In the genomic region with DNA sequence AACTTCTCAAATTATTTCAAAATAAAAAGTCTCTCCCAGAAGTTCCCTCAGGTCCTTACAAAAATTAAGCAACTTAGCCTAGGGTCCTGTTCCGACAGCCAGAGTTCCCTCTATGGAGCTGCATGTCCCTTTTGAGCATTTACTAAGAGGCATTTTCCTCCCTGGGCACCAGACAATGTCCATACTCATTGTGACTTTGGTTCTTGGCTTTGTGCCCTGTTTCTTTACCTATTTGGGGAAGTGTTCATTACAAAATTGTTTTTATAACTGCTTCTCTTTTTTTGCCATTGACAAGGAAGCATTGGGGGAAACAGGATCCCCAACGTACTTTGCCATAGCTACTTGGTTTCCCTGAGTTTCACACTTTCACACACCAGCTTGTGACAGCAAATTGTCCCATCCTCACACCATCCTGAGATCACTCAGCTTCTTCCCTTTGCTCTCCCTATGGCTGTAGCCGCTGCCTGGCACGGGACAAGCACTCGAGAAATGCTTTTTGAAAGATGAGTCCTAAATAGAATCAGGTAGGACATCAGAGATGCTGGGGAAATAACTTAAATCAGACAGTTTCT, we compare ENCODE assay signal across 18 cellular contexts.
DNase-seq lines count a peak whose midpoint lies in the region; ATAC-seq lines count a peak whose summit lies in the region.
"Had no signal": no experiment of that assay in that cellular context is flagged by ENCODE, and none has a peak within 500 bp of the region (broad histone marks: within the 10 kb centered on the region; RNA-seq: fewer than 3 reads in every experiment).

No MANE protein-coding gene starts in this region.

- in situ Hi-C loops in KBM-7 (cut with MboI; ENCODE audit: low pct_unique_long_range_greater_than_20kb, low sequenced_read_pairs) = no loop called here

- DNase-seq in AML-193 (lab: John Stamatoyannopoulos, UW) = peak; percentile 97 to 98
- DNase-seq in KBM-7 = peak; percentile 67
- peak; percentile 42 for DNase-seq in RPMI8226
- DNase-seq in left lobe of liver (ENCODE audit: low spot score) = no peak
- no peak for DNase-seq in NCI-H510A (lab: John Stamatoyannopoulos, UW)
- no peak for DNase-seq in retina
- DNase-seq in NCI-H524 (lab: John Stamatoyannopoulos, UW) = no peak
- no peak for DNase-seq in T1000 (lab: John Stamatoyannopoulos, UW)
- DNase-seq: ACHN; CD4-positive, alpha-beta T cell; DMS153; foreskin melanocyte; GM23248; islet precursor cell; NCI-H1048; NCI-H1930; NCI-H510A treated with DMSO at 0.1 percent for 48 hours; right cardiac atrium had no signal

- ATAC-seq in left lobe of liver = peak; percentile 29

Comparison
In these comparisons a context has a peak if more than half of its experiments do, and no peak if none do; other contexts are left out.
1. DNase-seq: peak in AML-193 (2 of 2), KBM-7 (single experiment) and RPMI8226 (single experiment); none in left lobe of liver (single experiment), NCI-H510A (single experiment), retina (single experiment), NCI-H524 (0 of 2) and T1000 (single experiment).